Comparison of ENCODE assay signal across 8 cellular contexts in the genomic region with DNA sequence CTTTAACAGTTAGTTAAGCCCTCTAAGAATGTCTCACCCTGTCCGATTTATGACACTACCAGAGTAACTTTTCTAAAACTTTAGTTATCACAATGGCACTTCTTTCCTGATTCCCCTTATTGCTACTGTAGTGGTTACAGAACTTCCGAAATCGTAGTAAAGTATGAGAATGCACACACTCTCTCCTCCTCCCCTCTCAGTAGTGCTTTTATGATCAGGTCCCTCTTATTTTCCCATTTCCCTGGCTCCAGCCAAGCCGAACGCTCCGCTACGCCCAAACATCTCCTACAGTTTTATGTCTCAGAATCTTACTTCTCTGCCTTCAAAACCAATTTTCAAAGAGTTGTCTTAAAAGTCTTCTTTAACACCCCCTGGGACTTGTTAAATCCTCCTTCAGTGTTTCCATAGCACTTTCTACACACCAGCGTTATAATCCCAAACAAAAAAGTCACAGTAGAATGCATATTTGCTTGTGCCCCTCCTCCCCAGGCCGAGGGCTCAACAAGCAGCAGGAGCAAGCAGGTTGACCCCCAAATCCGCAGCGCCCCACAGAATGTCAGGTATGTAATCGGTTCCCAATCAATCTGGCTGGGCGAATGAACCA. TPM values are rescaled to one million over a fixed set of nuclear protein-coding genes. Genes with fewer than 3 reads are reported as not detected.
DNase-seq lines count a peak whose midpoint lies in the region; ATAC-seq and FAIRE-seq lines count a peak whose summit lies in the region.

No MANE protein-coding gene starts in this region.

- H3K9me3 ChIP-seq in MG63 (no peaks in the 10 kb centered on the region), mesodermal cell (ENCODE audit: control insufficient read depth, low read length) (no peaks in the 10 kb centered on the region)

- H3K4me1 ChIP-seq in mesodermal cell (ENCODE audit: control insufficient read depth, insufficient read depth, low read length, poor library complexity, severe bottlenecking): peaks cover 9% of the 10 kb centered on the region

- peak overlapping the region; percentile 71 for H3K4me3 ChIP-seq in MG63
- peak overlapping the region; percentile 75 for H3K4me3 ChIP-seq in mesodermal cell (ENCODE audit: extremely low read depth, insufficient read depth, low read length, poor library complexity, severe bottlenecking)

- peak overlapping the region; percentile 53 for H3K27ac ChIP-seq in mesodermal cell (ENCODE audit: low read depth, low read length, severe bottlenecking)

- in situ Hi-C loops in G401 (cut with HindIII; ENCODE audit: low sequenced_read_pairs): no loop called here

- no peak for FAIRE-seq in RCC 7860 (lab: Jason Lieb, UNC)

- ATAC-seq in GM21723 (IDR thresholded peaks at IDR 0.05; ENCODE audit: unreplicated experiment): peak; percentile 31

- H3K36me3 ChIP-seq in MG63 (no peaks in the 10 kb centered on the region), mesodermal cell (ENCODE audit: control insufficient read depth, insufficient read depth, low read length) (peaks cover 5% of the 10 kb centered on the region)

- no peaks in the 10 kb centered on the region for H3K27me3 ChIP-seq in MG63

- 4 to 10% methylated on average over 11 to 13 of the region's 13 CpGs for WGBS in mesodermal cell (ENCODE audit: insufficient coverage in 2 of 2), 2 experiments

- DNase-seq in G401 (ENCODE audit: low spot score) (peak; percentile 3), MG63 (no peak), cerebellar cortex (ENCODE audit: low spot score) (peak; percentile 7), RCC 7860 (ENCODE audit: low spot score) (no peak), NCI-H146 treated with DMSO at 0.1 percent for 48 hours (lab: John Stamatoyannopoulos, UW; ENCODE audit: unreplicated experiment) (no peak)
- DNase-seq in activated CD8-positive, alpha-beta memory T cell treated with anti-CD3 and anti-CD28 coated beads for 24 hours: no peak

RNA-seq across cellular contexts. Expression of gene HPF1, which starts 0.7 kb away (rescaled TPM):
- total RNA-seq in G401 (2014; rRNA removed; shearing (Covaris generic)): 23.3 and 57.4 TPM in 2 replicates
- total RNA-seq in MG63 (2014; rRNA removed; shearing (Covaris generic); ENCODE audit: low replicate concordance): 23.9 and 81.4 TPM in 2 replicates
- 36.3 TPM for polyA plus RNA-seq in mesodermal cell (2013, experiment 1 of 2)
- 42.9 TPM for polyA plus RNA-seq in mesodermal cell (2013, experiment 2 of 2)

Comparison
In these comparisons a context has a peak if more than half of its experiments do, and no peak if none do; other contexts are left out.
1. DNase-seq: peak in G401 (single experiment) and cerebellar cortex (single experiment); none in MG63 (single experiment), RCC 7860 (single experiment), activated CD8-positive, alpha-beta memory T cell treated with anti-CD3 and anti-CD28 coated beads for 24 hours (single experiment) and NCI-H146 treated with DMSO at 0.1 percent for 48 hours (single experiment).